In the genomic region with DNA sequence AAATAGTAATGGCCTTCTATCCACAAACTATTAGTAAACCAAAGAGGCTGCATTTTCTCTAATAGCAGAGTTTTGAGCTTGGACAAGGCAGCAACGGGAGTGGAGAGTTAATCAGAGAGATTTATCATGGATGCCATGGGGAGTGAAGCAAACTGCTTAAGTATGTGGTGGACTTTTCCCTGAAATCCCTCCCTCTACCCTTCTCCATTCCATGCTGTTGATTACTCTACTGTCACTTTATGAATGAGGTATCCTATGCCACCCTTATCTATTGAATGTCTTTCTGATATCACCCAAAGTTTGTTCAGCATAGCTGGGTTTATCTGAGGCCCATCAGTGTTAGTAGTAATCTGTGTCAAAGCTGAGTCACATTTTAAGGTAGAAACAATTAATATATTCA, we compare ENCODE assay signal across 19 cellular contexts.
"Had no signal": no experiment of that assay in that cellular context is flagged by ENCODE, and none has a peak within 500 bp of the region (broad histone marks: within the 10 kb centered on the region; RNA-seq: fewer than 3 reads in every experiment).

No MANE protein-coding gene starts in this region.

- H3K27ac ChIP-seq: SJSA1, SK-N-MC had no signal

- H3K27me3 ChIP-seq: SJSA1 had no signal

- H3K9me3 ChIP-seq: SJSA1 had no signal

- H3K36me3 ChIP-seq: SJSA1 had no signal

- DNase-seq: IMR-90, Karpas-422, KG1, MM.1S, NCI-H1105, NCI-H1417, NCI-H1436 treated with DMSO at 0.1 percent for 48 hours, NCI-H187 treated with DMSO at 0.1 percent for 48 hours, NCI-H2081, NCI-H2107, NCI-H2227 treated with DMSO at 0.1 percent for 48 hours, NCI-H524, NCI-H526 treated with DMSO at 0.1 percent for 48 hours, NCI-H774, Right ventricle myocardium superior, RPMI8226, SIG-M5 had no signal

- H3K4me3 ChIP-seq: SJSA1, SK-N-MC had no signal
